ENCODE assay signal across 9 cellular contexts in the genomic region with DNA sequence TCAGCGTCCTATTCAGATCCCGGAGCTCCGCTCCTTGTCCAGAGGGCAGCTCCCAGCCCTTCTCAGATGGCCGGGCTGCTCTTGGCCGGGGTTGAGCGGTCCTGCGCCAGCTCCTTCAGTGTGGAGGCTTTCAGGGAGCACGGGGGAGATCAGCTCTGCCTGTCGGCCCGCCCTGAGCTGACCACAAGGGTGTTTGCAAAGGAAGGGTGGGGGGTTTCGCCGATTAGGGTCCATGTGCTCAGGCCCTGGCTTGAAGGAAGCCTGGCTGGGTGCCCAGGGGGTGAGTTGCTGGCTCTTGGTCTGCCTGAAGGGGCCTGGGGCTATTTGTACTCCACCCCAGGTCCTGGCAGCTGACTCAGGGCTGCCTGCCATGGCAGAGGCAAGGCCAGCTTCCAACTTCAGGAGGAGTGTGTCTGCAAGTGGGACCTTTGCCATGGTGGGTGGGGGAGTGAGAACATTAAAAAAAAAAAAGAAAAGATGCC.
A peak's percentile ranks its signal among the peaks of the same experiment; 100 is the strongest.
DNase-seq lines count a peak whose midpoint lies in the region; ATAC-seq, FAIRE-seq and TF ChIP-seq lines count a peak whose summit lies in the region.
"Had no signal": no experiment of that assay in that cellular context is flagged by ENCODE, and none has a peak within 500 bp of the region (broad histone marks: within the 10 kb centered on the region; RNA-seq: fewer than 3 reads in every experiment).

No MANE protein-coding gene starts in this region.

- POLR2A ChIA-PET in HEK293 (lab: Yijun Ruan, JAX), result no interaction called here

- H3K27me3 ChIP-seq in bronchial epithelial cell (ENCODE audit: control insufficient read depth, insufficient read depth, low read length) (no peaks in the 10 kb centered on the region), skeletal muscle satellite cell (ENCODE audit: control insufficient read depth, insufficient read depth, low read length) (no peaks in the 10 kb centered on the region)

- no peak overlapping the region for H3K4me3 ChIP-seq in HEK293 (ENCODE audit: low read depth, low read length)
- no peak overlapping the region for H3K4me3 ChIP-seq in bronchial epithelial cell (ENCODE audit: low read depth, low read length)
- no peak overlapping the region for H3K4me3 ChIP-seq in skeletal muscle satellite cell (ENCODE audit: low read length)

- peak overlapping the region; percentile 63 for H3K9ac ChIP-seq in skeletal muscle satellite cell (ENCODE audit: low read depth, low read length)

- no peak for FAIRE-seq in bronchial epithelial cell (lab: Jason Lieb, UNC)

- no peaks in the 10 kb centered on the region for H3K9me3 ChIP-seq in HEK293 (ENCODE audit: control insufficient read depth, insufficient read depth, low read depth, low read length)
- H3K9me3 ChIP-seq in skeletal muscle satellite cell (replicated peaks; ENCODE audit: low read length), result no peaks in the 10 kb centered on the region

- H3K36me3 ChIP-seq in HEK293 (ENCODE audit: control insufficient read depth in 2 of 2, insufficient read depth in 1 of 2, low read length in 2 of 2) (no peaks in the 10 kb centered on the region), bronchial epithelial cell (ENCODE audit: control insufficient read depth, insufficient read depth, low read length) (no peaks in the 10 kb centered on the region), skeletal muscle satellite cell (ENCODE audit: insufficient read depth, low read length) (no peaks in the 10 kb centered on the region)

- ATAC-seq in HG03460 (IDR thresholded peaks at IDR 0.05; ENCODE audit: unreplicated experiment), result no peak

- H3K4me2 ChIP-seq in skeletal muscle satellite cell (ENCODE audit: low read length), result peak overlapping the region; percentile 7

- CTCF ChIA-PET in HEK293 (lab: Yijun Ruan, JAX), result no interaction called here

- TF ChIP-seq CTCF in HEK293 (tag by site-specific recombination; IDR thresholded peaks at IDR 0.05), result no peak
- TF ChIP-seq CTCF in bronchial epithelial cell (IDR thresholded peaks at IDR 0.05; ENCODE audit: insufficient read depth, low read length, severe bottlenecking), result no peak

- H3K27ac ChIP-seq in HEK293 (ENCODE audit: extremely low read depth, low read depth, low read length), result no peak overlapping the region

- peak; percentile 83 for DNase-seq in bronchial epithelial cell (ENCODE audit: low read depth)
- DNase-seq in hippocampal formation (lab: John Stamatoyannopoulos, UW), result peak; percentile 13 to 44
- no peak for DNase-seq in HK-2 (ENCODE audit: unreplicated experiment)
- DNase-seq in stimulated activated CD4-positive, alpha-beta T cell treated with anti-CD3 and anti-CD28 coated beads, Interleukin-4, amount 100 ng/mL, for 4 hours, result no peak
- no peak for DNase-seq in NCI-H1417 treated with DMSO at 0.1 percent for 48 hours (lab: John Stamatoyannopoulos, UW)
- DNase-seq: COR-L47 had no signal

- H3K4me1 ChIP-seq in HEK293 (ENCODE audit: control insufficient read depth, insufficient read depth, low read length), result no peaks in the 10 kb centered on the region; the same call in 1 of the 2 replicates
- peaks cover 51% of the 10 kb centered on the region for H3K4me1 ChIP-seq in skeletal muscle satellite cell (ENCODE audit: control insufficient read depth, insufficient read depth, low read length)

TF ChIP-seq in HEK293, 187 proteins besides CTCF, POLR2A, EP300 and RAD21:
- peak; percentile 75 for TF ChIP-seq ZNF335 (tag by site-specific recombination; conservative IDR thresholded peaks at IDR 0.05)
- TF ChIP-seq, protein P1, sequence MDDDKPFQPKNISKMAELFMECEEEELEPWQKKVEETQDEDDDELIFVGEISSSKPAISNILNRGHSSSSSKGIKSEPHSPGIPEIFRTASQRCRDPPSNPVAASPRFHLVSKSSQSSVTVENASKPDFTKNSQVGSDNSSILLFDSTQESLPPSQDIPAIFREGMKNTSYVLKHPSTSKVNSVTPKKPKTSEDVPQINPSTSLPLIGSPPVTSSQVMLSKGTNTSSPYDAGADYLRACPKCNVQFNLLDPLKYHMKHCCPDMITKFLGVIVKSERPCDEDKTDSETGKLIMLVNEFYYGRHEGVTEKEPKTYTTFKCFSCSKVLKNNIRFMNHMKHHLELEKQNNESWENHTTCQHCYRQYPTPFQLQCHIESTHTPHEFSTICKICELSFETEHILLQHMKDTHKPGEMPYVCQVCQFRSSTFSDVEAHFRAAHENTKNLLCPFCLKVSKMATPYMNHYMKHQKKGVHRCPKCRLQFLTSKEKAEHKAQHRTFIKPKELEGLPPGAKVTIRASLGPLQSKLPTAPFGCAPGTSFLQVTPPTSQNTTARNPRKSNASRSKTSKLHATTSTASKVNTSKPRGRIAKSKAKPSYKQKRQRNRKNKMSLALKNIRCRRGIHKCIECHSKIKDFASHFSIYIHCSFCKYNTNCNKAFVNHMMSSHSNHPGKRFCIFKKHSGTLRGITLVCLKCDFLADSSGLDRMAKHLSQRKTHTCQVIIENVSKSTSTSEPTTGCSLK (tag by site-specific recombination; IDR thresholded peaks at IDR 0.05), result no peak

Comparison
In these comparisons a context has a peak if more than half of its experiments do, and no peak if none do; other contexts are left out.
1. DNase-seq: peak in bronchial epithelial cell (single experiment) and hippocampal formation (2 of 2); none in HK-2 (single experiment), stimulated activated CD4-positive, alpha-beta T cell treated with anti-CD3 and anti-CD28 coated beads, Interleukin-4, amount 100 ng/mL, for 4 hours (0 of 2) and NCI-H1417 treated with DMSO at 0.1 percent for 48 hours (single experiment).